In genomic region chr7:47521041-47521795, GRCh38 we compare ENCODE assay signal across 1 cellular context.
TF ChIP-seq lines count a peak whose summit lies in the region.

No MANE protein-coding gene starts in this region.

TF ChIP-seq in A549, 52 proteins besides CTCF, POLR2A, EP300 and RAD21 (continued from another document):
- no peak for TF ChIP-seq MAFK (IDR thresholded peaks at IDR 0.05; ENCODE audit: partially characterized antibody)
TF ChIP-seq in A549: peak in this region for 0.
